In the genomic region with DNA sequence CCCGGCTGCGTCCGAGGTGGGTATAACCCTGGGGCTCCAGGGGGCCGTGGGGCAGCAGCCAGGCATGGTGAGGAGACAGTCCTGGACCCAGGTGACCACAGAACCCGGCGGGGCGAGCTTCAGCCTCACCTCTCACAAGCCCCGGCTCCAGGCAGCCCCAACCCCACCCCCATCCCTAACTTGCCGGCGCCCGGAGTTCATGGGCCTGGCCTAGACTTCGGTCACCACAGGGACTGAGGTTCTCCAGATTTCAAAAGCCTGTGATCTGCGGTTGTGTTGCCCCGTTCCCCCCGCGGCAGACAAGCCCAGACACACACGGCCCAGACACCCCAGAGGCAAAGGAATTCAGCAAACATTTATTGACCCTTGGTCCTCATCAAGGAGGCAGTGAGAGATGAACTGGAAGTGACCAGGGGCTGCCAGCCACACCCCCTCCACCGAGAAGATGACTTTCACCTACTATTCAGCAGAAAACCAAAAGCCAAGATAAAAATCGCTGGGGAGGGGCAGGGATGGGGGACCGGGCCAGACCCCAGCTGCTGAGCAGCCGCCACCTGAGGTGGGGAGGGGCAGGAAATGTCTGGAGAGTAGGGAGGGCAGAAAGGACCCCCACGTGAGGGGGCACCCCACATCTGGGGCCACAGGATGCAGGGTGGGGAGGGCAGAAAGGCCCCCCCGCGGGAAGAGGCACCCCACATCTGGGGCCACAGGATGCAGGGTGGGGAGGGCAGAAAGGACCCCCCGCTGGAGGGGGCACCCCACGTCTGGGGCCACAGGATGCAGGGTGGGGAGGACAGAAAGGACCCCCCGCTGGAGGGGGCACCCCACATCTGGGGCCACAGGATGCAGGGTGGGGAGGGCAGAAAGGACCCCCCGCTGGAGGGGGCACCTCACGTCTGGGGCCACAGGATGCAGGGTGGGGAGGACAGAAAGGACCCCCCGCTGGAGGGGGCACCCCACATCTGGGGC, we compare ENCODE assay signal across 1 cellular context.
A peak's percentile ranks its signal among the peaks of the same experiment; 100 is the strongest.
TF ChIP-seq lines count a peak whose summit lies in the region.

No MANE protein-coding gene starts in this region.

TF ChIP-seq in HEK293, 187 proteins besides CTCF, POLR2A, EP300 and RAD21 (continued from another document):
- 0 out of 2 replicates have a peak, but pooled peaks have one; percentile 16 for TF ChIP-seq INSM2 (tag by site-specific recombination; IDR thresholded peaks at IDR 0.05)
- TF ChIP-seq GLIS1 (tag by site-specific recombination; IDR thresholded peaks at IDR 0.05): peak; percentile 14; the same call in 1 of the 2 replicates
- peak; percentile 35 for TF ChIP-seq ZBTB8A (tag by site-specific recombination; IDR thresholded peaks at IDR 0.05)
- TF ChIP-seq, protein P1, sequence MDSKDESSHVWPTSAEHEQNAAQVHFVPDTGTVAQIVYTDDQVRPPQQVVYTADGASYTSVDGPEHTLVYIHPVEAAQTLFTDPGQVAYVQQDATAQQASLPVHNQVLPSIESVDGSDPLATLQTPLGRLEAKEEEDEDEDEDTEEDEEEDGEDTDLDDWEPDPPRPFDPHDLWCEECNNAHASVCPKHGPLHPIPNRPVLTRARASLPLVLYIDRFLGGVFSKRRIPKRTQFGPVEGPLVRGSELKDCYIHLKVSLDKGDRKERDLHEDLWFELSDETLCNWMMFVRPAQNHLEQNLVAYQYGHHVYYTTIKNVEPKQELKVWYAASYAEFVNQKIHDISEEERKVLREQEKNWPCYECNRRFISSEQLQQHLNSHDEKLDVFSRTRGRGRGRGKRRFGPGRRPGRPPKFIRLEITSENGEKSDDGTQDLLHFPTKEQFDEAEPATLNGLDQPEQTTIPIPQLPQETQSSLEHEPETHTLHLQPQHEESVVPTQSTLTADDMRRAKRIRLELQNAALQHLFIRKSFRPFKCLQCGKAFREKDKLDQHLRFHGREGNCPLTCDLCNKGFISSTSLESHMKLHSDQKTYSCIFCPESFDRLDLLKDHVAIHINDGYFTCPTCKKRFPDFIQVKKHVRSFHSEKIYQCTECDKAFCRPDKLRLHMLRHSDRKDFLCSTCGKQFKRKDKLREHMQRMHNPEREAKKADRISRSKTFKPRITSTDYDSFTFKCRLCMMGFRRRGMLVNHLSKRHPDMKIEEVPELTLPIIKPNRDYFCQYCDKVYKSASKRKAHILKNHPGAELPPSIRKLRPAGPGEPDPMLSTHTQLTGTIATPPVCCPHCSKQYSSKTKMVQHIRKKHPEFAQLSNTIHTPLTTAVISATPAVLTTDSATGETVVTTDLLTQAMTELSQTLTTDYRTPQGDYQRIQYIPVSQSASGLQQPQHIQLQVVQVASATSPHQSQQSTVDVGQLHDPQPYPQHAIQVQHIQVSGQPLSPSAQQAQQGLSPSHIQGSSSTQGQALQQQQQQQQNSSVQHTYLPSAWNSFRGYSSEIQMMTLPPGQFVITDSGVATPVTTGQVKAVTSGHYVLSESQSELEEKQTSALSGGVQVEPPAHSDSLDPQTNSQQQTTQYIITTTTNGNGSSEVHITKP (tag by site-specific recombination; IDR thresholded peaks at IDR 0.05): 0 out of 2 replicates have a peak, but pooled peaks have one; percentile 29
- TF ChIP-seq ZIC2 (tag by site-specific recombination; IDR thresholded peaks at IDR 0.05): 0 out of 2 replicates have a peak, but pooled peaks have one; percentile 31
- TF ChIP-seq PATZ1 (tag by site-specific recombination; IDR thresholded peaks at IDR 0.05): peak; percentile 75
- TF ChIP-seq MEIS1 (CRISPR knock-in tag; IDR thresholded peaks at IDR 0.05; ENCODE audit: borderline replicate concordance): no peak
- TF ChIP-seq KLF9 (tag by site-specific recombination; IDR thresholded peaks at IDR 0.05; ENCODE audit: low read depth): peak; percentile 68
TF ChIP-seq in HEK293: peak in this region for 15.
